8 cellular contexts compared by ENCODE assay signal in genomic region chr22:50146440-50147228, GRCh38.
DNase-seq lines count a peak whose midpoint lies in the region; ATAC-seq and TF ChIP-seq lines count a peak whose summit lies in the region.

No MANE protein-coding gene starts in this region.

- POLR2A ChIA-PET in HEK293T (lab: Yijun Ruan, JAX), result no interaction called here

- H3K36me3 ChIP-seq in neuron (ENCODE audit: insufficient read depth, low read length), result no peaks in the 10 kb centered on the region

- peaks cover 20% of the 10 kb centered on the region for H3K4me1 ChIP-seq in neuron (ENCODE audit: insufficient read depth, low read length)

- ATAC-seq in GM21367 (IDR thresholded peaks at IDR 0.05; ENCODE audit: unreplicated experiment) (no peak), GM18870 (IDR thresholded peaks at IDR 0.05; ENCODE audit: unreplicated experiment) (no peak)

- no peaks in the 10 kb centered on the region for H3K9me3 ChIP-seq in neuron (ENCODE audit: low read length)

- peaks cover 7% of the 10 kb centered on the region for H3K27me3 ChIP-seq in neuron (ENCODE audit: insufficient read depth, low read length)

- H2AFZ ChIP-seq in neuron (ENCODE audit: low read depth, low read length), result no peak overlapping the region

- DNase-seq in HEK293T (ENCODE audit: extremely low spot score) (peak; percentile 18), RPMI8226 (peak; percentile 77), fibroblast of gingiva (ENCODE audit: low read depth) (peak; percentile 68), islet precursor cell (no peak), NK-92 (lab: John Stamatoyannopoulos, UW; ENCODE audit: unreplicated experiment) (no peak)

- H3K4me3 ChIP-seq in neuron (ENCODE audit: low read length), result peak overlapping the region; percentile 44

- CTCF ChIA-PET in HEK293T (lab: Yijun Ruan, JAX), result interaction anchor here (0.7 kb wide), 1 partner anchor 151 kb away, joined by 3 read pairs; no protein-coding TSS in a partner anchor

TF ChIP-seq in HEK293T, 16 proteins besides CTCF, POLR2A, EP300 and RAD21:
- no peak for TF ChIP-seq PKNOX1 (IDR thresholded peaks at IDR 0.05)
TF ChIP-seq in HEK293T: peak in this region for 0.

Comparison
In these comparisons a context has a peak if more than half of its experiments do, and no peak if none do; other contexts are left out.
1. DNase-seq: peak in HEK293T (single experiment), RPMI8226 (single experiment) and fibroblast of gingiva (single experiment); none in islet precursor cell (single experiment) and NK-92 (single experiment).